Comparison of ENCODE assay signal across 19 cellular contexts in the genomic region with DNA sequence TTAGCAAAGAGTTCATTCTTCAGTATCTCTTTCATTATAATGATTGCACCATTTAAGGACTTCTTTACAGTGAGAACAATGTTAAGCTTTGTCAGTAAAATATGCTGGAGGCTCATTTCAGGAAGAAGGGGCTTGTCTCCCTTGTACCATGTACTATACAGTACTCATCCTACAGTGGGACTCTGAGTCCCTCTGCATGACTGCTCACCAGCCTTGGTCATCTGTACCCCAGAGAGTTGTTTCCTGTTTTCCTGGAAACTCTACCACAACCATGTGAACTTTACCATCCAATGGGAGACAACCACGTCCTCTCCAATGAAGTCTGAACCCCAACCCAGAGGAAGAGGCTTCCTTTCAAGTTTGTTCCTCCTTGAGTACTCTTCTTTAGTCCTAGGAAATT.
DNase-seq lines count a peak whose midpoint lies in the region; TF ChIP-seq lines count a peak whose summit lies in the region.
"Had no signal": no experiment of that assay in that cellular context is flagged by ENCODE, and none has a peak within 500 bp of the region (broad histone marks: within the 10 kb centered on the region; RNA-seq: fewer than 3 reads in every experiment).

No MANE protein-coding gene starts in this region.

- no peaks in the 10 kb centered on the region for H3K4me1 Mint-ChIP-seq in neural progenitor cell
- no peaks in the 10 kb centered on the region for H3K4me1 Mint-ChIP-seq in T-helper 2 cell treated with Interferon-gamma antibody and Interleukin-4, amounts not matched to agents 5 μg/mL and 100 μg/mL, for 36 hours (ENCODE audit: low read depth)
- H3K4me1 Mint-ChIP-seq: CD14-positive monocyte; CD4-positive, alpha-beta memory T cell had no signal

- 80 to 91% (median 87%) methylated on average over 1 of the region's 1 CpG for WGBS in ovary, 3 donors

- no peaks in the 10 kb centered on the region for H3K36me3 ChIP-seq in neural progenitor cell
- H3K36me3 ChIP-seq in ovary = no peaks in the 10 kb centered on the region
- H3K36me3 ChIP-seq: BLaER1 had no signal

- no peaks in the 10 kb centered on the region for H3K27me3 ChIP-seq in neural progenitor cell
- no peaks in the 10 kb centered on the region for H3K27me3 ChIP-seq in ovary
- H3K27me3 ChIP-seq: BLaER1 had no signal

- no peaks in the 10 kb centered on the region for H3F3A ChIP-seq in neural progenitor cell (ENCODE audit: low read depth)

- intact Hi-C loops in ovary (cut with DNase I) = no loop called here

- no peak for TF ChIP-seq POLR2A in ovary (IDR thresholded peaks at IDR 0.05)

- H3K9me3 Mint-ChIP-seq in neural progenitor cell = no peaks in the 10 kb centered on the region
- H3K9me3 Mint-ChIP-seq in T-helper 2 cell treated with Interferon-gamma antibody and Interleukin-4, amounts not matched to agents 5 μg/mL and 100 μg/mL, for 36 hours = peaks cover 19% of the 10 kb centered on the region
- H3K9me3 Mint-ChIP-seq: H9 had no signal

- peak overlapping the region; percentile 32 for H2AFZ ChIP-seq in neural progenitor cell (replicated peaks)

- H3K36me3 Mint-ChIP-seq in neural progenitor cell = no peaks in the 10 kb centered on the region
- no peaks in the 10 kb centered on the region for H3K36me3 Mint-ChIP-seq in T-helper 2 cell treated with Interferon-gamma antibody and Interleukin-4, amounts not matched to agents 5 μg/mL and 100 μg/mL, for 36 hours (ENCODE audit: low read depth)
- H3K36me3 Mint-ChIP-seq: CD14-positive monocyte; CD4-positive, alpha-beta memory T cell had no signal

- no peak for TF ChIP-seq EP300 in ovary (IDR thresholded peaks at IDR 0.05)

- TF ChIP-seq CTCF in neural progenitor cell (IDR thresholded peaks at IDR 0.05) (no peak), ovary (IDR thresholded peaks at IDR 0.05) (no peak)

- no peaks in the 10 kb centered on the region for H3K79me2 ChIP-seq in neural progenitor cell (ENCODE audit: low read depth)

- peak; percentile 81 for DNase-seq in COLO829 (ENCODE audit: low spot score)
- DNase-seq in OCI-M1 (lab: John Stamatoyannopoulos, UW) = peak; percentile 78
- peak; percentile 22 for DNase-seq in epidermal melanocyte (ENCODE audit: insufficient read length, low spot score)
- no peak for DNase-seq in neural progenitor cell (ENCODE audit: low spot score)
- DNase-seq in occipital lobe (lab: John Stamatoyannopoulos, UW) = no peak
- DNase-seq in UCSD-AML1 (lab: John Stamatoyannopoulos, UW; ENCODE audit: unreplicated experiment) = no peak
- no peak for DNase-seq in ovary
- DNase-seq in T-helper 2 cell treated with Interferon-gamma antibody and Interleukin-4, amounts not matched to agents 5 μg/mL and 100 μg/mL, for 36 hours (ENCODE audit: low spot score) = no peak
- DNase-seq: 8988T; CD4-positive, alpha-beta memory T cell; COR-L47; DMS 273 treated with DMSO at 0.1 percent for 48 hours; DMS53; DND-41; EL; H9 had no signal

- no peaks in the 10 kb centered on the region for H4K20me1 ChIP-seq in neural progenitor cell (ENCODE audit: low read depth)
- H4K20me1 ChIP-seq: BLaER1 had no signal

- no peak overlapping the region for H3K27ac ChIP-seq in neural progenitor cell
- no peak overlapping the region for H3K27ac ChIP-seq in ovary
- H3K27ac ChIP-seq: BLaER1 had no signal

- H3K4me3 ChIP-seq in neural progenitor cell = no peak overlapping the region
- H3K4me3 ChIP-seq in ovary = no peak overlapping the region
- H3K4me3 ChIP-seq: BLaER1, GM12878 had no signal

- no peak overlapping the region for H3K4me3 Mint-ChIP-seq in neural progenitor cell
- H3K4me3 Mint-ChIP-seq in T-helper 2 cell treated with Interferon-gamma antibody and Interleukin-4, amounts not matched to agents 5 μg/mL and 100 μg/mL, for 36 hours = no peak overlapping the region
- H3K4me3 Mint-ChIP-seq: CD14-positive monocyte; CD4-positive, alpha-beta memory T cell; H9 had no signal

- H3K4me1 ChIP-seq in neural progenitor cell (no peaks in the 10 kb centered on the region), ovary (ENCODE audit: insufficient read depth) (no peaks in the 10 kb centered on the region)
- H3K4me1 ChIP-seq: BLaER1 had no signal

- no peak overlapping the region for H3K27ac Mint-ChIP-seq in neural progenitor cell
- H3K27ac Mint-ChIP-seq in T-helper 2 cell treated with Interferon-gamma antibody and Interleukin-4, amounts not matched to agents 5 μg/mL and 100 μg/mL, for 36 hours = no peak overlapping the region
- H3K27ac Mint-ChIP-seq: CD14-positive monocyte; CD4-positive, alpha-beta memory T cell; H9 had no signal

- no peak overlapping the region for H3K9ac ChIP-seq in neural progenitor cell
- H3K9ac ChIP-seq: BLaER1 had no signal

- H3K9me3 ChIP-seq in neural progenitor cell (ENCODE audit: low read depth) (no peaks in the 10 kb centered on the region), ovary (no peaks in the 10 kb centered on the region)
- H3K9me3 ChIP-seq: BLaER1 had no signal

- no peaks in the 10 kb centered on the region for H3K27me3 Mint-ChIP-seq in neural progenitor cell (ENCODE audit: insufficient read depth, low read depth)
- H3K27me3 Mint-ChIP-seq in T-helper 2 cell treated with Interferon-gamma antibody and Interleukin-4, amounts not matched to agents 5 μg/mL and 100 μg/mL, for 36 hours (ENCODE audit: low read depth) = no peaks in the 10 kb centered on the region
- H3K27me3 Mint-ChIP-seq: CD4-positive, alpha-beta memory T cell had no signal

- no peak overlapping the region for H3K4me2 ChIP-seq in neural progenitor cell
- H3K4me2 ChIP-seq: BLaER1 had no signal

Comparison
In these comparisons a context has a peak if more than half of its experiments do, and no peak if none do; other contexts are left out.
1. DNase-seq: peak in COLO829 (single experiment), OCI-M1 (single experiment) and epidermal melanocyte (single experiment); none in neural progenitor cell (single experiment), occipital lobe (single experiment), UCSD-AML1 (single experiment), ovary (0 of 5) and T-helper 2 cell treated with Interferon-gamma antibody and Interleukin-4, amounts not matched to agents 5 μg/mL and 100 μg/mL, for 36 hours (single experiment).